12 cellular contexts compared by ENCODE assay signal in the genomic region with DNA sequence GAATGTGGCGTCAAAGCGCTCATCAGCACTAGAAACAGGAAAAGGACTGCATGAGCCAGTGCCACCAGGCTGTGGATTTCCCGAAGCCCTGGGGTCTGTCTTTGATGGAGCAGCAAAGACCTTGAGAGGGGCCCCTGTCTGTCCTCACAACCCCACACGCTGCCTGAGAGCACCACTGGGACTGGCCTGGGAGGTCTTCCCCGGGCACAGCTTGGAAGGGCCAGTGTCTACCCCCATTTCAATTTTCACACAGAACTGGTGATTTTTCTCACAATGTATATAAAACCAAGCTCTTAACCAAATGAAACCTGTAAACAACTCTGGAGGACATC. TPM values are rescaled to one million over a fixed set of nuclear protein-coding genes. Genes with fewer than 3 reads are reported as not detected.
A peak's percentile ranks its signal among the peaks of the same experiment; 100 is the strongest.
DNase-seq lines count a peak whose midpoint lies in the region; ATAC-seq, FAIRE-seq and TF ChIP-seq lines count a peak whose summit lies in the region.
"Not testable (repeated sequence)": the region's sequence is repeated elsewhere in the genome, so short reads cannot be mapped to it uniquely, and the experiment has no call there.
"Had no signal": no experiment of that assay in that cellular context is flagged by ENCODE, and none has a peak within 500 bp of the region (broad histone marks: within the 10 kb centered on the region; RNA-seq: fewer than 3 reads in every experiment).

No MANE protein-coding gene starts in this region.

- not testable (repeated sequence) for TF ChIP-seq POLR2A in HepG2 (IDR thresholded peaks at IDR 0.05; ENCODE audit: insufficient read depth in 1 of 2, low read depth in 2 of 2, low read length in 2 of 2)

- H2AFZ ChIP-seq in GM23338; HepG2 (ENCODE audit: low read length): not testable (repeated sequence)

- H3K27me3 ChIP-seq in GM23338 (ENCODE audit: insufficient read depth); RWPE2 (ENCODE audit: insufficient read depth, poor library complexity, severe bottlenecking); endodermal cell (ENCODE audit: control insufficient read depth, insufficient read depth, low read length, poor library complexity, severe bottlenecking); HepG2 (ENCODE audit: control insufficient read depth in 1 of 2, insufficient read depth in 2 of 2, low read length in 2 of 2): not testable (repeated sequence)

- not testable (repeated sequence) for H4K20me1 ChIP-seq in GM23338 (replicated peaks; ENCODE audit: insufficient read depth); HepG2 (ENCODE audit: insufficient read depth, low read length)

- not testable (repeated sequence) for BruUV-seq in HepG2 (replicated peaks; lab: Mats Ljungman, UMichigan)

- not testable (repeated sequence) for H3K4me1 ChIP-seq in GM23338 (ENCODE audit: insufficient read depth); RWPE2 (ENCODE audit: insufficient read depth, poor library complexity, severe bottlenecking); endodermal cell (ENCODE audit: control insufficient read depth, insufficient read depth, low read length); HepG2 (ENCODE audit: insufficient read depth, low read length)

- not testable (repeated sequence) for H3K36me3 ChIP-seq in GM23338 (ENCODE audit: insufficient read depth); RWPE2 (ENCODE audit: low read depth); endodermal cell (ENCODE audit: control insufficient read depth, insufficient read depth, low read length); HepG2 (replicated peaks in 1 of 2; ENCODE audit: control insufficient read depth in 1 of 2, insufficient read depth in 2 of 2, low read length in 2 of 2)

- H3K9me3 ChIP-seq in RWPE2 (ENCODE audit: severe bottlenecking); endodermal cell (ENCODE audit: control insufficient read depth, low read length); HepG2 (ENCODE audit: low read length): not testable (repeated sequence)

- H3K9me2 ChIP-seq in GM23338 (ENCODE audit: insufficient read depth), result not testable (repeated sequence)

- H3K4me3 ChIP-seq in GM23338; RWPE2 (ENCODE audit: severe bottlenecking); endodermal cell (ENCODE audit: low read length); HepG2 (replicated peaks in 1 of 3; ENCODE audit: insufficient read depth in 1 of 3, low read depth in 2 of 3, low read length in 3 of 3): not testable (repeated sequence)

- not testable (repeated sequence) for H3K27me3 Mint-ChIP-seq in GM23338 (ENCODE audit: insufficient read depth, low read depth, poor library complexity); endodermal cell (ENCODE audit: insufficient read depth)

- H3F3A ChIP-seq in GM23338 (replicated peaks; ENCODE audit: low read depth), result not testable (repeated sequence)

- CTCF ChIA-PET in HepG2 (lab: Yijun Ruan, JAX; ENCODE audit: low intra/inter-chr PET ratio, low total read pairs), result not testable (repeated sequence)

- not testable (repeated sequence) for TF ChIP-seq EP300 in HepG2 (IDR thresholded peaks at IDR 0.05; ENCODE audit: low read depth in 2 of 2, low read length in 2 of 2); HepG2 (CRISPR knock-in tag; IDR thresholded peaks at IDR 0.05; ENCODE audit: borderline replicate concordance)

- not testable (repeated sequence) for H3K27ac ChIP-seq in GM23338 (ENCODE audit: low read depth); RWPE2 (ENCODE audit: poor library complexity, severe bottlenecking); endodermal cell (ENCODE audit: low read depth, low read length); HepG2 (ENCODE audit: extremely low read length, insufficient read depth, low read length)

- in situ Hi-C loops in HepG2 (cut with HindIII; ENCODE audit: extremely low pct_ligation_motif_present, low pct_unique_long_range_greater_than_20kb), result not testable (repeated sequence)

- H3K36me3 Mint-ChIP-seq in GM23338 (ENCODE audit: low read depth); endodermal cell (ENCODE audit: low read depth): not testable (repeated sequence)

- not testable (repeated sequence) for H3K9ac ChIP-seq in endodermal cell (ENCODE audit: extremely low read depth, low read length, poor library complexity, severe bottlenecking); HepG2 (ENCODE audit: insufficient read depth, low read depth, low read length)

- not testable (repeated sequence) for H3K79me2 ChIP-seq in GM23338 (replicated peaks; ENCODE audit: insufficient read depth); HepG2 (ENCODE audit: insufficient read depth, low read length)

- not testable (repeated sequence) for FAIRE-seq in HepG2 (lab: Jason Lieb, UNC)

- ATAC-seq in GM23338, result peak; percentile 57
- peak; percentile 14; the same call in 1 of the 3 replicates for ATAC-seq in RWPE2 (ENCODE audit: low read depth)
- peak; percentile 40 for ATAC-seq in HepG2

- not testable (repeated sequence) for H3K4me1 Mint-ChIP-seq in GM23338, endodermal cell

- not testable (repeated sequence) for TF ChIP-seq CTCF in GM23338 (conservative IDR thresholded peaks at IDR 0.05; ENCODE audit: low read depth in 2 of 2); RWPE2 (IDR thresholded peaks at IDR 0.05; ENCODE audit: poor library complexity, severe bottlenecking); endodermal cell (conservative IDR thresholded peaks at IDR 0.05); HepG2 (CRISPR knock-in tag; IDR thresholded peaks at IDR 0.05)

- not testable (repeated sequence) for H3K27ac Mint-ChIP-seq in GM23338, endodermal cell

- no CpG with 5 or more reads among the region's 5 CpGs for WGBS in endodermal cell (ENCODE audit: insufficient coverage in 1 of 2, insufficient read length in 1 of 2), 2 experiments
- no CpG with 5 or more reads among the region's 5 CpGs for WGBS in HepG2 (ENCODE audit: low lambda C conversion rate)

- POLR2A ChIA-PET in HepG2 (lab: Yijun Ruan, JAX), result not testable (repeated sequence)

- H3K4me3 Mint-ChIP-seq in GM23338, endodermal cell: not testable (repeated sequence)

- intact Hi-C loops in HepG2 (cut with micrococcal nuclease; ENCODE audit: unreplicated experiment), result not testable (repeated sequence)

- not testable (repeated sequence) for TF ChIP-seq RAD21 in HepG2 (CRISPR knock-in tag; IDR thresholded peaks at IDR 0.05)

- H3K9me3 Mint-ChIP-seq in GM23338, endodermal cell: not testable (repeated sequence)

- DNase-seq in GM23338 (ENCODE audit: low spot score); RWPE2 (ENCODE audit: low spot score); HepG2 (ENCODE audit: low spot score): not testable (repeated sequence)
- DNase-seq in endodermal cell, result peak; percentile 6

- H3K4me2 ChIP-seq in GM23338; HepG2 (ENCODE audit: low read depth, low read length): not testable (repeated sequence)

RNA-seq across cellular contexts. Expression of gene CHRFAM7A, which starts 16.3 kb away (rescaled TPM):
- 2.5 and 2.9 TPM in 2 replicates for total RNA-seq in GM23338 (2014; rRNA removed; shearing (Covaris generic))
- 0.99 and 1.4 TPM in 2 replicates for polyA plus RNA-seq in GM23338 (2016; fragmentation: Nextera tagmentation; extraction: Ambion mirVana)
- total RNA-seq in endodermal cell, result 1 to 10 TPM; 1.1 to 1.7 TPM
- 1.1 TPM for polyA plus RNA-seq in endodermal cell (2013, experiment 1 of 2)
- polyA plus RNA-seq in endodermal cell (2013, experiment 2 of 2), result 2.9 TPM
- total RNA-seq in HepG2 (2016; rRNA removed; fragmentation: Illumina TruSeq; extraction: Trizol), result 1.1 and 1.2 TPM in 2 replicates
- 0.10 and 0.18 TPM in 2 replicates for total RNA-seq in HepG2 (2016; cell fraction: cytosol; rRNA removed; fragmentation: Illumina TruSeq; extraction: Trizol; ENCODE audit: low read depth)
- total RNA-seq in HepG2 (2016; cell fraction: insoluble cytoplasmic fraction; rRNA removed; fragmentation: Illumina TruSeq; extraction: Trizol), result 0.71 and 1.1 TPM in 2 replicates
- total RNA-seq in HepG2 (2016; cell fraction: membrane; rRNA removed; fragmentation: Illumina TruSeq; extraction: Trizol), result 0.69 and 0.96 TPM in 2 replicates
- 1.3 and 2.4 TPM in 2 replicates for total RNA-seq in HepG2 (2016; cell fraction: nucleus; rRNA removed; fragmentation: Illumina TruSeq; extraction: Trizol)
- polyA plus RNA-seq in HepG2 (2011; rRNA removed), result 1.7 and 2.7 TPM in 2 replicates
- 1.1 and 1.9 TPM in 2 replicates for polyA plus RNA-seq in HepG2 (2011; cell fraction: cytosol; rRNA removed)
- polyA plus RNA-seq in HepG2 (2011; cell fraction: nucleus; rRNA removed), result 1.2 and 1.6 TPM in 2 replicates
- 0.87 and 1.0 TPM in 2 replicates for polyA plus RNA-seq in HepG2 (2012)
- 0.37 and 0.75 TPM in 2 replicates for polyA plus RNA-seq in HepG2 (2016; cell fraction: cytosol; fragmentation: Illumina TruSeq; extraction: Trizol; ENCODE audit: low read depth)
- 0.91 and 1.3 TPM in 2 replicates for polyA plus RNA-seq in HepG2 (2016; cell fraction: insoluble cytoplasmic fraction; fragmentation: Illumina TruSeq; extraction: Trizol; ENCODE audit: low read depth)
- polyA plus RNA-seq in HepG2 (2016; cell fraction: membrane; fragmentation: Illumina TruSeq; extraction: Trizol; ENCODE audit: low read depth), result 0.71 and 1.0 TPM in 2 replicates
- 1.5 and 2.3 TPM in 2 replicates for polyA plus RNA-seq in HepG2 (2016; cell fraction: nucleus; fragmentation: Illumina TruSeq; extraction: Trizol; ENCODE audit: insufficient read depth, low read depth)
- 2.4 and 2.9 TPM in 2 replicates for polyA minus RNA-seq in HepG2 (2011; rRNA and poly(A)+ RNA removed; ENCODE audit: low replicate concordance)
- polyA minus RNA-seq in HepG2 (2011; cell fraction: cytosol; rRNA and poly(A)+ RNA removed), result 1.3 and 1.6 TPM in 2 replicates
- polyA minus RNA-seq in HepG2 (2011; cell fraction: nucleus; rRNA and poly(A)+ RNA removed), result 4.4 and 8.0 TPM in 2 replicates
- total RNA-seq: A172; A673; Caco-2; CD8-positive, alpha-beta memory T cell; CD8-positive, alpha-beta T cell had no signal
- polyA plus RNA-seq: BJ; CD4-positive, alpha-beta memory T cell; CD8-positive, alpha-beta memory T cell had no signal

RNA-seq across cellular contexts. Expression of gene GOLGA8R, which starts 37.0 kb away (rescaled TPM):
- total RNA-seq in GM23338 (2014; rRNA removed; shearing (Covaris generic)), result 0.17 TPM in 1 of 2 replicates, not detected in the other
- polyA plus RNA-seq in GM23338 (2016; fragmentation: Nextera tagmentation; extraction: Ambion mirVana), result 0.27 TPM in 1 of 2 replicates, not detected in the other
- 1 to 10 TPM in 1 of 2 donors, under 1 TPM in 1; 0.31 to 1.7 TPM for total RNA-seq in endodermal cell
- polyA plus RNA-seq in endodermal cell (2013, experiment 1 of 2), result not detected
- polyA plus RNA-seq in endodermal cell (2013, experiment 2 of 2), result 0.21 TPM
- total RNA-seq in HepG2 (2016; rRNA removed; fragmentation: Illumina TruSeq; extraction: Trizol), result 0.09 TPM in 1 of 2 replicates, not detected in the other
- not detected in 2 replicates for total RNA-seq in HepG2 (2016; cell fraction: cytosol; rRNA removed; fragmentation: Illumina TruSeq; extraction: Trizol; ENCODE audit: low read depth)
- total RNA-seq in HepG2 (2016; cell fraction: insoluble cytoplasmic fraction; rRNA removed; fragmentation: Illumina TruSeq; extraction: Trizol), result not detected in 2 replicates
- 0.12 TPM in 1 of 2 replicates, not detected in the other for total RNA-seq in HepG2 (2016; cell fraction: membrane; rRNA removed; fragmentation: Illumina TruSeq; extraction: Trizol)
- total RNA-seq in HepG2 (2016; cell fraction: nucleus; rRNA removed; fragmentation: Illumina TruSeq; extraction: Trizol), result not detected in 2 replicates
- polyA plus RNA-seq in HepG2 (2011; rRNA removed), result 0.08 and 0.12 TPM in 2 replicates
- 0.03 TPM in 1 of 2 replicates, not detected in the other for polyA plus RNA-seq in HepG2 (2011; cell fraction: cytosol; rRNA removed)
- polyA plus RNA-seq in HepG2 (2011; cell fraction: nucleus; rRNA removed), result 1.0 and 1.4 TPM in 2 replicates
- polyA plus RNA-seq in HepG2 (2012), result 0.29 and 0.86 TPM in 2 replicates
- polyA plus RNA-seq in HepG2 (2016; cell fraction: cytosol; fragmentation: Illumina TruSeq; extraction: Trizol; ENCODE audit: low read depth), result not detected in 2 replicates
- not detected in 2 replicates for polyA plus RNA-seq in HepG2 (2016; cell fraction: insoluble cytoplasmic fraction; fragmentation: Illumina TruSeq; extraction: Trizol; ENCODE audit: low read depth)
- polyA plus RNA-seq in HepG2 (2016; cell fraction: membrane; fragmentation: Illumina TruSeq; extraction: Trizol; ENCODE audit: low read depth), result not detected in 2 replicates
- polyA plus RNA-seq in HepG2 (2016; cell fraction: nucleus; fragmentation: Illumina TruSeq; extraction: Trizol; ENCODE audit: insufficient read depth, low read depth), result 0.29 TPM in 1 of 2 replicates, not detected in the other
- 0.06 and 0.65 TPM in 2 replicates for polyA minus RNA-seq in HepG2 (2011; rRNA and poly(A)+ RNA removed; ENCODE audit: low replicate concordance)
- polyA minus RNA-seq in HepG2 (2011; cell fraction: cytosol; rRNA and poly(A)+ RNA removed), result not detected in 2 replicates
- 0.64 and 1.2 TPM in 2 replicates for polyA minus RNA-seq in HepG2 (2011; cell fraction: nucleus; rRNA and poly(A)+ RNA removed)
- total RNA-seq: Caco-2, Daoy had no signal
- polyA plus RNA-seq: CD8-positive, alpha-beta memory T cell had no signal
